7 cellular contexts compared by ENCODE assay signal in the genomic region with DNA sequence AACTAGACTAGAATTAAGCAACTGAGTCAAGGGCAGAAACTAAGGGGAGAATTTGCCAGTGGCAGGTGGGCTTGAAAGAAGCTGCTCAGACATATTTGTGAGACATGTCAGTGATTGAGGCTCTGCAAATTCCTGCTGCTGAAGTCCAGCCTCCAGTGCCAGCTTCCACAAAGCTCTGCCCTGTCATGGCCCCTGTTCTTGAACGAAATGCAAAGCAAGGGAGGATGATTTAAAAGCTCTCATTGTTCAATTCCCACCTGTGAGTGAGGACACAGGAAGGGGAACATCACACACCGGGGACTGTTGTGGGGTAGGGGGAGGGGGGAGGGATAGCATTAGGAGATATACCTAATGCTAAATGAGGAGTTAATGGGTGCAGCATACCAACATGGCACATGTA.
DNase-seq lines count a peak whose midpoint lies in the region; ATAC-seq and TF ChIP-seq lines count a peak whose summit lies in the region.
"Not testable (repeated sequence)": the region's sequence is repeated elsewhere in the genome, so short reads cannot be mapped to it uniquely, and the experiment has no call there.

No MANE protein-coding gene starts in this region.

- not testable (repeated sequence) for H3K9ac ChIP-seq in HUES6 (ENCODE audit: low read length); iPS-18a (ENCODE audit: low read length); rectal smooth muscle tissue (ENCODE audit: low read length)

- TF ChIP-seq CTCF in CD8-positive, alpha-beta T cell (IDR thresholded peaks at IDR 0.05), result not testable (repeated sequence)

- not testable (repeated sequence) for DNase-seq in CD8-positive, alpha-beta T cell; T-cell; naive thymus-derived CD4-positive, alpha-beta T cell

- H3K27ac Mint-ChIP-seq in CD8-positive, alpha-beta T cell, result peak overlapping the region; percentile 70
- peak overlapping the region; percentile 71 to 77 for H3K27ac Mint-ChIP-seq in T-cell
- peak overlapping the region; percentile 55 for H3K27ac Mint-ChIP-seq in activated naive CD4-positive, alpha-beta T cell treated with anti-CD3 and anti-CD28 coated beads, Interleukin-2, amount 50 U/mL, for 24 hours
- peak overlapping the region in 8 of 9 donors; percentile 82 to 99 (median 89) for H3K27ac Mint-ChIP-seq in naive thymus-derived CD4-positive, alpha-beta T cell

- H3K9me3 ChIP-seq in CD8-positive, alpha-beta T cell (ENCODE audit: low read length); HUES6 (ENCODE audit: control insufficient read depth, insufficient read depth, low read depth, low read length); iPS-18a (ENCODE audit: control insufficient read depth, low read depth, low read length); naive thymus-derived CD4-positive, alpha-beta T cell (ENCODE audit: control insufficient read depth in 2 of 3, low read length in 3 of 3): not testable (repeated sequence)

- H3K9me3 Mint-ChIP-seq in CD8-positive, alpha-beta T cell; T-cell; activated naive CD4-positive, alpha-beta T cell treated with anti-CD3 and anti-CD28 coated beads, Interleukin-2, amount 50 U/mL, for 24 hours; naive thymus-derived CD4-positive, alpha-beta T cell: not testable (repeated sequence)

- not testable (repeated sequence) for H3K27ac ChIP-seq in CD8-positive, alpha-beta T cell (ENCODE audit: low read depth, low read length)
- 0 out of 2 replicates have a peak overlapping the region, but pooled peaks have one; percentile 18 for H3K27ac ChIP-seq in HUES6 (ENCODE audit: low read depth, low read length)
- H3K27ac ChIP-seq in iPS-18a (ENCODE audit: low read length), result peak overlapping the region; percentile 60
- peak overlapping the region; percentile 37 for H3K27ac ChIP-seq in naive thymus-derived CD4-positive, alpha-beta T cell (ENCODE audit: low read depth, low read length)
- H3K27ac ChIP-seq in rectal smooth muscle tissue (ENCODE audit: low read depth, low read length), result peak overlapping the region; percentile 30

- not testable (repeated sequence) for H3K36me3 Mint-ChIP-seq in CD8-positive, alpha-beta T cell; T-cell; activated naive CD4-positive, alpha-beta T cell treated with anti-CD3 and anti-CD28 coated beads, Interleukin-2, amount 50 U/mL, for 24 hours; naive thymus-derived CD4-positive, alpha-beta T cell

- not testable (repeated sequence) for H3K36me3 ChIP-seq in CD8-positive, alpha-beta T cell (ENCODE audit: insufficient read depth, low read length); HUES6 (ENCODE audit: control insufficient read depth, insufficient read depth, low read length); iPS-18a (ENCODE audit: control insufficient read depth, low read depth, low read length); naive thymus-derived CD4-positive, alpha-beta T cell (ENCODE audit: control insufficient read depth in 2 of 3, insufficient read depth in 3 of 3, low read length in 3 of 3); rectal smooth muscle tissue (ENCODE audit: control insufficient read depth, insufficient read depth, low read length)

- not testable (repeated sequence) for H3K4me3 ChIP-seq in CD8-positive, alpha-beta T cell (ENCODE audit: low read depth, low read length); HUES6 (ENCODE audit: low read depth, low read length); iPS-18a (ENCODE audit: low read length); naive thymus-derived CD4-positive, alpha-beta T cell (ENCODE audit: low read length); rectal smooth muscle tissue (ENCODE audit: low read length)

- POLR2A ChIA-PET in CD8-positive, alpha-beta T cell (lab: Charles Lee), result interaction anchor here (1.0 to 1.5 kb wide), 4 partner anchors 10 to 570 kb away, joined by 3 to 4 read pairs (median 4); no protein-coding TSS in a partner anchor
- POLR2A ChIA-PET in T-cell (lab: Charles Lee), result interaction anchor here in 1 of 2 donors (0.6 kb wide), 1 partner anchor 547 kb away, joined by 3 read pairs; no protein-coding TSS in a partner anchor
- POLR2A ChIA-PET in naive thymus-derived CD4-positive, alpha-beta T cell (lab: Charles Lee), result interaction anchor here (0.6 to 3.1 kb wide), 13 partner anchors 9 to 557 kb away, joined by 3 to 19 read pairs (median 4); a partner anchor contains a TSS

- ATAC-seq in CD8-positive, alpha-beta T cell; T-cell (replicated peaks in 1 of 4); naive thymus-derived CD4-positive, alpha-beta T cell: not testable (repeated sequence)

- H3K27me3 ChIP-seq in CD8-positive, alpha-beta T cell (ENCODE audit: insufficient read depth, low read length); HUES6 (ENCODE audit: control insufficient read depth, insufficient read depth, low read length); iPS-18a (ENCODE audit: control insufficient read depth, insufficient read depth, low read length); naive thymus-derived CD4-positive, alpha-beta T cell (ENCODE audit: control insufficient read depth in 2 of 2, insufficient read depth in 2 of 2, low read length in 2 of 2); rectal smooth muscle tissue (ENCODE audit: control insufficient read depth, insufficient read depth, low read length): not testable (repeated sequence)

- peaks cover 56% of the 10 kb centered on the region for H3K4me1 ChIP-seq in CD8-positive, alpha-beta T cell (ENCODE audit: insufficient read depth, low read length)
- peaks cover 77% of the 10 kb centered on the region for H3K4me1 ChIP-seq in HUES6 (ENCODE audit: control insufficient read depth, insufficient read depth, low read length)
- H3K4me1 ChIP-seq in iPS-18a (ENCODE audit: control insufficient read depth, low read depth, low read length), result peaks cover 75% of the 10 kb centered on the region
- peaks cover 0 to 69% of the 10 kb centered on the region in 2 donors for H3K4me1 ChIP-seq in naive thymus-derived CD4-positive, alpha-beta T cell (ENCODE audit: control insufficient read depth in 2 of 2, insufficient read depth in 2 of 2, low read length in 2 of 2)
- peaks cover 32% of the 10 kb centered on the region for H3K4me1 ChIP-seq in rectal smooth muscle tissue (ENCODE audit: control insufficient read depth, insufficient read depth, low read length)

- peaks cover 66% of the 10 kb centered on the region for H3K4me1 Mint-ChIP-seq in CD8-positive, alpha-beta T cell (ENCODE audit: low read depth)
- peaks cover 64 to 88% (median 75%) of the 10 kb centered on the region in 3 donors for H3K4me1 Mint-ChIP-seq in T-cell
- peaks cover 92% of the 10 kb centered on the region for H3K4me1 Mint-ChIP-seq in activated naive CD4-positive, alpha-beta T cell treated with anti-CD3 and anti-CD28 coated beads, Interleukin-2, amount 50 U/mL, for 24 hours
- H3K4me1 Mint-ChIP-seq in naive thymus-derived CD4-positive, alpha-beta T cell, result peaks cover 42 to 94% (median 88%) of the 10 kb centered on the region in 7 donors

- not testable (repeated sequence) for H3K4me3 Mint-ChIP-seq in CD8-positive, alpha-beta T cell
- peak overlapping the region in 1 of 3 donors; percentile 38 for H3K4me3 Mint-ChIP-seq in T-cell
- peak overlapping the region; percentile 17 for H3K4me3 Mint-ChIP-seq in activated naive CD4-positive, alpha-beta T cell treated with anti-CD3 and anti-CD28 coated beads, Interleukin-2, amount 50 U/mL, for 24 hours
- peak overlapping the region in 4 of 10 donors; percentile 16 to 42 (median 28) for H3K4me3 Mint-ChIP-seq in naive thymus-derived CD4-positive, alpha-beta T cell

- CTCF ChIA-PET in CD8-positive, alpha-beta T cell (lab: Charles Lee), result interaction anchor here (0.6 to 3.9 kb wide), 3 partner anchors 10 to 530 kb away, joined by 3 to 20 read pairs (median 12); no protein-coding TSS in a partner anchor
- CTCF ChIA-PET in T-cell (lab: Charles Lee), result interaction anchor here (0.5 to 2.4 kb wide), 4 partner anchors 9 to 532 kb away, joined by 3 to 13 read pairs (median 4); no protein-coding TSS in a partner anchor
- CTCF ChIA-PET in naive thymus-derived CD4-positive, alpha-beta T cell (lab: Charles Lee), result interaction anchor here (0.5 to 17.4 kb wide), 5 partner anchors 10 to 586 kb away, joined by 3 to 219 read pairs (median 3); no protein-coding TSS in a partner anchor

- intact Hi-C loops in CD8-positive, alpha-beta T cell (cut with DNase I, micrococcal nuclease); naive thymus-derived CD4-positive, alpha-beta T cell (cut with micrococcal nuclease): not testable (repeated sequence)

- not testable (repeated sequence) for H3K27me3 Mint-ChIP-seq in CD8-positive, alpha-beta T cell (ENCODE audit: low read depth); T-cell; activated naive CD4-positive, alpha-beta T cell treated with anti-CD3 and anti-CD28 coated beads, Interleukin-2, amount 50 U/mL, for 24 hours; naive thymus-derived CD4-positive, alpha-beta T cell
